8 cellular contexts compared by ENCODE assay signal in the genomic region with DNA sequence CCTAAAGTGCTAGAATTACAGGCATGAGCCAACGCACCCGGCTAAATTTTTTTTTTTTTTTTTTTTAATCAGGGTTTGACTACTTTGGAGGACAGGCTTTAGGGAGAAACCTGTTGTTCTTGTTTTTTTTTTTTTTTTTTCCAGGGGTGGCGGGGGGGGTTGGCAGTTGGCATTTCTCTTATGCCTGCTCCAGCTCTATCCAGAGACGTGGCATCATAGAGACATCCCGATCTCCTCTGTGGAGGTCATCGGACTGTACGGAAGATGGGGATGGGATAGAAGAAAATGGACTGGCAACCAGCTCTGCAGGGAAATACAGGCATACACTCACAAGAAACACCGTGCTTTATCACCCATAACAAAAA.
A peak's percentile ranks its signal among the peaks of the same experiment; 100 is the strongest.
DNase-seq lines count a peak whose midpoint lies in the region; ATAC-seq, FAIRE-seq and TF ChIP-seq lines count a peak whose summit lies in the region.

No MANE protein-coding gene starts in this region.

- BruUV-seq in Caco-2 (replicated peaks; lab: Mats Ljungman, UMichigan) = no TSS peak

- peak overlapping the region; percentile 44 for H3K4me3 ChIP-seq in Caco-2 (ENCODE audit: low read depth, low read length)
- peak overlapping the region; percentile 24 to 30 for H3K4me3 ChIP-seq in prostate gland

- H3K36me3 ChIP-seq in Caco-2 (ENCODE audit: control insufficient read depth, insufficient read depth, low read length) (no peaks in the 10 kb centered on the region), prostate gland (no peaks in the 10 kb centered on the region)

- H3K27ac ChIP-seq in RWPE1 (peak overlapping the region; percentile 77), prostate gland (peak overlapping the region; percentile 67 to 74)

- peak overlapping the region; percentile 98 for H3K4me3 Mint-ChIP-seq in Caco-2 (ENCODE audit: unreplicated experiment)

- TF ChIP-seq CTCF in Caco-2 (IDR thresholded peaks at IDR 0.05; ENCODE audit: insufficient read depth in 1 of 2, low read depth in 1 of 2, low read length in 1 of 2, severe bottlenecking in 1 of 2, unreplicated experiment in 1 of 2) (no peak), RWPE1 (conservative IDR thresholded peaks at IDR 0.05; ENCODE audit: low read depth) (no peak), prostate gland (IDR thresholded peaks at IDR 0.05) (no peak)

- POLR2A ChIA-PET in Caco-2 (lab: Charles Lee) (interaction anchor here (0.7 to 2.8 kb wide), 6 partner anchors 10 to 50 kb away, joined by 3 to 30 read pairs (median 3); no protein-coding TSS in a partner anchor), RWPE1 (lab: Yijun Ruan, JAX; ENCODE audit: low non-redundant PET) (interaction anchor here (0.6 to 1.3 kb wide), 2 partner anchors 10 to 445 kb away, joined by 4 to 12 read pairs; no protein-coding TSS in a partner anchor)

- FAIRE-seq in GM12892 (lab: Jason Lieb, UNC) (no peak), H54 (lab: Jason Lieb, UNC) (no peak)

- intact Hi-C loops in Caco-2 (cut with micrococcal nuclease; ENCODE audit: unreplicated experiment) = no loop called here
- intact Hi-C loops in prostate gland (cut with DNase I) = no loop called here

- no peaks in the 10 kb centered on the region for H3K9me3 Mint-ChIP-seq in Caco-2 (ENCODE audit: unreplicated experiment)

- no peaks in the 10 kb centered on the region for H3K27me3 Mint-ChIP-seq in Caco-2 (ENCODE audit: insufficient read depth, unreplicated experiment)

- peaks cover 53% of the 10 kb centered on the region for H3K4me1 ChIP-seq in Caco-2
- H3K4me1 ChIP-seq in prostate gland (replicated peaks) = peaks cover 12% of the 10 kb centered on the region

- peak; percentile 46 for ATAC-seq in esophagus mucosa

- H3K36me3 Mint-ChIP-seq in Caco-2 (ENCODE audit: insufficient read depth, unreplicated experiment) = peaks cover 6% of the 10 kb centered on the region

- peak overlapping the region; percentile 90 for H3K27ac Mint-ChIP-seq in Caco-2 (ENCODE audit: unreplicated experiment)

- 25% methylated on average over 8 of the region's 8 CpGs for WGBS in prostate gland

- DNase-seq in Caco-2 (no peak), RWPE1 (ENCODE audit: low spot score) (peak; percentile 64), prostate gland (ENCODE audit: low spot score) (peak; percentile 15), GM12892 (ENCODE audit: insufficient read length) (no peak), H54 (ENCODE audit: insufficient read length, low spot score) (no peak), nucleus accumbens (lab: John Stamatoyannopoulos, UW) (no peak), kidney glomerular epithelial cell (lab: John Stamatoyannopoulos, UW) (no peak)

- no peak for TF ChIP-seq POLR2A in prostate gland (IDR thresholded peaks at IDR 0.05)
- TF ChIP-seq POLR2A in GM12892 (IDR thresholded peaks at IDR 0.05; ENCODE audit: low read depth, low read length) = no peak
- no peak for TF ChIP-seq POLR2A in H54 (IDR thresholded peaks at IDR 0.05; ENCODE audit: low read depth, low read length)

- CTCF ChIA-PET in Caco-2 (lab: Charles Lee) (interaction anchor here (0.7 to 3.3 kb wide), 2 partner anchors 10 to 202 kb away, joined by 3 to 23 read pairs; no protein-coding TSS in a partner anchor), RWPE1 (lab: Yijun Ruan, JAX) (interaction anchor here (0.6 kb wide), 1 partner anchor 35 kb away, joined by 3 read pairs; no protein-coding TSS in a partner anchor)

- peaks cover 45% of the 10 kb centered on the region for H3K4me1 Mint-ChIP-seq in Caco-2 (ENCODE audit: low read depth, unreplicated experiment)

- H3K27me3 ChIP-seq in Caco-2 (replicated peaks; ENCODE audit: control insufficient read depth, insufficient read depth, low read length) (no peaks in the 10 kb centered on the region), prostate gland (replicated peaks; ENCODE audit: insufficient read depth) (no peaks in the 10 kb centered on the region)

- H3K9me3 ChIP-seq in Caco-2 = no peaks in the 10 kb centered on the region
- no peaks in the 10 kb centered on the region for H3K9me3 ChIP-seq in prostate gland

Comparison
In these comparisons a context has a peak if more than half of its experiments do, and no peak if none do; other contexts are left out.
1. DNase-seq: peak in RWPE1 (single experiment) and prostate gland (single experiment); none in Caco-2 (0 of 2), GM12892 (single experiment), H54 (single experiment), nucleus accumbens (0 of 56) and kidney glomerular epithelial cell (single experiment).